8 cellular contexts compared by ENCODE assay signal in the genomic region with DNA sequence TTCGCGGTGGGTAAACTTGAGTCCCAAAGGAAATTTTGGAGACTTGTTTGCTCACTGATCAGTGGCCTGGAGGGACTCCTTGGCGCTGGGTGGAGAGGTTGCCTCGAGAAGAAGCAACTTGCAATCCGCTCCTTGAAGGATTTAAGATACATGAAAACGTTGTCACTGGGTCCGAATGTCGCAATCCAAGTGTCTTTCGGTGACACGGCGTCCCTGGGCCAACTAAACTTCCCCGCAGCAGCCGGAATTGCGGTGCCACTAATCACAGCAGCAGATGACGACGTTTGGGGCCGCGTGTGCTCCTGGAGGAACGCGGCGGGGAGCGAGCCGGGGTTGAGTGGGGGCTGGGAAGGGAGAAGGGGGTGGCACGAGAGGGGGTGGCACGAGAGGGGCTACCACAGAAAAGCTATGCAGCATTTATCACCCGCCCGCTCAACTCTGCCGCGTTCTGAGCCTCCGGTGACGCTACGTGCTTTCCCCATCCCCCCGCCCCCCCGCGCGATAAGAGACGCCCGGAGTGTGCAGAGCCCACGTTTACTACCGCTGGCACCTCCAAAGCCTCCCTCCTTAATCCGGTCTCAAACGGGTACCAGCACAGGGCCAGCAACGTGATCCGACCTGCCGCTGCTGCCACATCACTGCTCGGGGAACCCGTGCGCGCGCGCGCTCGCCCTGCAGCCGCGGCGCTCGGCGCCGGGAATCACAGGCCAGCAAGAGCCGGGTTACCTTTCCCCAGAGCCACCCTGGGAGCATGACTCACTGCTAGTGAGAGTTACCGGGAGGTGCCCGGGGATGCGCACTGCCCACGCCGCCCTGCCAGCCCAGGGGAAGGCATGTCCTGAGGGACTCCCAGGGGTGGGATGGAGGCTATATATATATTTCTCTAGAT. TPM values are rescaled to one million over a fixed set of nuclear protein-coding genes. Genes with fewer than 3 reads are reported as not detected.
A peak's percentile ranks its signal among the peaks of the same experiment; 100 is the strongest.
DNase-seq lines count a peak whose midpoint lies in the region; FAIRE-seq and TF ChIP-seq lines count a peak whose summit lies in the region.

No MANE protein-coding gene starts in this region.

- H3K9me3 ChIP-seq in hepatocyte (ENCODE audit: low read depth): no peaks in the 10 kb centered on the region

- H3K4me1 Mint-ChIP-seq in CD14-positive monocyte: peaks cover 47% of the 10 kb centered on the region

- peak overlapping the region; percentile 93 for H3K4me2 ChIP-seq in hepatocyte

- peak; percentile 90 for FAIRE-seq in GM19239 (lab: Jason Lieb, UNC)

- H4K20me1 ChIP-seq in hepatocyte (ENCODE audit: insufficient read depth, poor library complexity, severe bottlenecking): no peaks in the 10 kb centered on the region

- no peaks in the 10 kb centered on the region for H3K9me2 ChIP-seq in hepatocyte (replicated peaks; ENCODE audit: insufficient read depth)

- H3K27me3 ChIP-seq in hepatocyte: peaks cover 73% of the 10 kb centered on the region

- H3K27ac ChIP-seq in hepatocyte: peak overlapping the region; percentile 60

- intact Hi-C loops in CD14-positive monocyte (cut with micrococcal nuclease) (loop anchor here (10.0 kb wide), 2 partner anchors 149 to 349 kb away; no protein-coding TSS in a partner anchor), posterior cingulate gyrus (cut with DNase I) (loop anchor here (2.0 to 5.0 kb wide), 3 partner anchors 71 to 487 kb away; no protein-coding TSS in a partner anchor)

- H3K4me1 ChIP-seq in hepatocyte (ENCODE audit: insufficient read depth): peaks cover 14% of the 10 kb centered on the region

- no peaks in the 10 kb centered on the region for H3K36me3 ChIP-seq in hepatocyte (replicated peaks; ENCODE audit: insufficient read depth, low read depth)

- DNase-seq in CD14-positive monocyte (ENCODE audit: low spot score): peak; percentile 64
- no peak for DNase-seq in GM19239 (ENCODE audit: insufficient read length, low spot score)
- peak; percentile 89 for DNase-seq in HK-2 (ENCODE audit: unreplicated experiment)
- DNase-seq in RPMI8226: peak; percentile 82
- DNase-seq in astrocyte of the spinal cord (ENCODE audit: low read depth, low spot score): peak; percentile 75
- DNase-seq in hepatocyte (ENCODE audit: low spot score): peak; percentile 89
- peak; percentile 58 to 97 (median 82) for DNase-seq in posterior cingulate gyrus
- no peak for DNase-seq in NCI-H1694 treated with DMSO at 0.1 percent for 48 hours (lab: John Stamatoyannopoulos, UW)

- H3K4me3 ChIP-seq in astrocyte of the spinal cord (ENCODE audit: low read depth, low read length) (peak overlapping the region; percentile 64), hepatocyte (peak overlapping the region; percentile 47)

- peak overlapping the region in 6 of 7 donors; percentile 33 to 81 (median 64) for H3K27ac Mint-ChIP-seq in CD14-positive monocyte

- H3K36me3 Mint-ChIP-seq in CD14-positive monocyte: peaks cover 8 to 29% of the 10 kb centered on the region in 2 donors

- no peaks in the 10 kb centered on the region for H3K79me2 ChIP-seq in hepatocyte

- peaks cover 79 to 87% (median 83%) of the 10 kb centered on the region in 3 donors for H3K27me3 Mint-ChIP-seq in CD14-positive monocyte (ENCODE audit: low read depth in 3 of 3)

- H2AFZ ChIP-seq in hepatocyte: peak overlapping the region; percentile 65

- in situ Hi-C loops in astrocyte of the spinal cord (cut with HindIII; ENCODE audit: low sequenced_read_pairs): no loop called here

- no peak for TF ChIP-seq CTCF in CD14-positive monocyte (IDR thresholded peaks at IDR 0.05)
- no peak for TF ChIP-seq CTCF in astrocyte of the spinal cord (IDR thresholded peaks at IDR 0.05; ENCODE audit: low read depth, low read length)
- TF ChIP-seq CTCF in hepatocyte (IDR thresholded peaks at IDR 0.05; ENCODE audit: poor library complexity): no peak

- H3K4me3 Mint-ChIP-seq in CD14-positive monocyte: peak overlapping the region; percentile 86 to 97

- WGBS in hepatocyte (ENCODE audit: low lambda C conversion rate, missing lambda C conversion rate): under 1% methylated on average over 44 of the region's 65 CpGs

- peaks cover 0 to 40% (median 19%) of the 10 kb centered on the region in 7 donors for H3K9me3 Mint-ChIP-seq in CD14-positive monocyte

RNA-seq across cellular contexts. Expression of a gene that starts 0.9 kb away (rescaled TPM):
- polyA plus RNA-seq in CD14-positive monocyte (not detected), hepatocyte (3.6 and 4.9 TPM in 2 replicates)
- total RNA-seq in hepatocyte: 1.6 and 2.4 TPM in 2 replicates

Comparison
In these comparisons a context has a peak if more than half of its experiments do, and no peak if none do; other contexts are left out.
1. DNase-seq: peak in CD14-positive monocyte (single experiment), HK-2 (single experiment), RPMI8226 (single experiment), astrocyte of the spinal cord (single experiment), hepatocyte (single experiment) and posterior cingulate gyrus (10 of 10); none in GM19239 (single experiment) and NCI-H1694 treated with DMSO at 0.1 percent for 48 hours (single experiment).